12 cellular contexts compared by ENCODE assay signal in genomic region chr5:89120719-89121118, GRCh38.
A peak's percentile ranks its signal among the peaks of the same experiment; 100 is the strongest.
DNase-seq lines count a peak whose midpoint lies in the region; ATAC-seq and TF ChIP-seq lines count a peak whose summit lies in the region.
"Had no signal": no experiment of that assay in that cellular context is flagged by ENCODE, and none has a peak within 500 bp of the region (broad histone marks: within the 10 kb centered on the region; RNA-seq: fewer than 3 reads in every experiment).

No MANE protein-coding gene starts in this region.

- ATAC-seq in HG03025 (IDR thresholded peaks at IDR 0.05; ENCODE audit: low FRiP score, unreplicated experiment), result no peak

- no peak for TF ChIP-seq CTCF in CD14-positive monocyte (IDR thresholded peaks at IDR 0.05)

- H3K36me3 Mint-ChIP-seq in CD14-positive monocyte, result no peaks in the 10 kb centered on the region

- H3K9me3 Mint-ChIP-seq in CD14-positive monocyte, result peaks cover 0 to 7% (median 0%) of the 10 kb centered on the region in 7 donors

- H3K27ac Mint-ChIP-seq in CD14-positive monocyte, result peak overlapping the region in 1 of 7 donors; percentile 73

- intact Hi-C loops in CD14-positive monocyte (cut with micrococcal nuclease), result no loop called here

- peaks cover 13% of the 10 kb centered on the region for H3K4me1 Mint-ChIP-seq in CD14-positive monocyte

- DNase-seq in CD14-positive monocyte (ENCODE audit: low spot score), result peak; percentile 75
- peak; percentile 25 for DNase-seq in OCI-M1 (lab: John Stamatoyannopoulos, UW)
- DNase-seq in fibroblast of peridontal ligament (ENCODE audit: extremely low read depth), result peak; percentile 35
- DNase-seq in midbrain (lab: John Stamatoyannopoulos, UW), result peak; percentile 6
- DNase-seq in NCI-H187 (lab: John Stamatoyannopoulos, UW), result no peak
- DNase-seq in kidney glomerular epithelial cell (lab: John Stamatoyannopoulos, UW), result no peak
- no peak for DNase-seq in inferior parietal cortex (ENCODE audit: extremely low spot score)
- DNase-seq: amniotic stem cell; H7; NCI-H526 treated with DMSO at 0.1 percent for 48 hours; stimulated activated CD4-positive, alpha-beta T cell treated with anti-CD3 and anti-CD28 coated beads, Interleukin-1b, Interleukin-23, amount 100 ng/mL, for 48 hours had no signal

- peak overlapping the region in 1 of 2 donors; percentile 73 for H3K4me3 Mint-ChIP-seq in CD14-positive monocyte

- H3K27me3 Mint-ChIP-seq in CD14-positive monocyte (ENCODE audit: low read depth in 3 of 3), result peaks cover 0 to 2% (median 0%) of the 10 kb centered on the region in 3 donors

Comparison
In these comparisons a context has a peak if more than half of its experiments do, and no peak if none do; other contexts are left out.
1. DNase-seq: peak in CD14-positive monocyte (single experiment), OCI-M1 (single experiment), fibroblast of peridontal ligament (single experiment) and midbrain (single experiment); none in NCI-H187 (0 of 2), kidney glomerular epithelial cell (single experiment) and inferior parietal cortex (single experiment).